Comparison of ENCODE assay signal across 24 cellular contexts in genomic region chr9:70382709-70383605, GRCh38. TPM values are rescaled to one million over a fixed set of nuclear protein-coding genes. Genes with fewer than 3 reads are reported as not detected.
DNase-seq lines count a peak whose midpoint lies in the region; ATAC-seq and TF ChIP-seq lines count a peak whose summit lies in the region.
"Had no signal": no experiment of that assay in that cellular context is flagged by ENCODE, and none has a peak within 500 bp of the region (broad histone marks: within the 10 kb centered on the region; RNA-seq: fewer than 3 reads in every experiment).

No MANE protein-coding gene starts in this region.

- H3K4me3 Mint-ChIP-seq in naive thymus-derived CD4-positive, alpha-beta T cell, result peak overlapping the region in 1 of 10 donors; percentile 54
- no peak overlapping the region for H3K4me3 Mint-ChIP-seq in activated CD8-positive, alpha-beta memory T cell treated with anti-CD3 and anti-CD28 coated beads, Interleukin-2, amount 10 ng/mL, durations not matched to agents 7 days and 5 days
- H3K4me3 Mint-ChIP-seq: activated T-cell treated with anti-CD3 and anti-CD28 coated beads, Interleukin-2, amount 50 U/mL, for 4 hours; T-helper 1 cell treated with Interleukin-12 subunit alpha and Interleukin-12 subunit beta and Interleukin-4 antibody, amounts not matched to agents 30 μg/mL and 1 μg/mL, for 36 hours had no signal

- H3K4me1 ChIP-seq in body of pancreas (peaks cover 13% of the 10 kb centered on the region), transverse colon (peaks cover 0 to 31% (median 4%) of the 10 kb centered on the region in 4 donors)
- H3K4me1 ChIP-seq in naive thymus-derived CD4-positive, alpha-beta T cell (ENCODE audit: control insufficient read depth in 2 of 2, insufficient read depth in 2 of 2, low read length in 2 of 2), result peaks cover 0 to 4% of the 10 kb centered on the region in 2 donors

- no peaks in the 10 kb centered on the region for H3K27me3 Mint-ChIP-seq in naive thymus-derived CD4-positive, alpha-beta T cell
- H3K27me3 Mint-ChIP-seq in activated CD8-positive, alpha-beta memory T cell treated with anti-CD3 and anti-CD28 coated beads, Interleukin-2, amount 10 ng/mL, durations not matched to agents 7 days and 5 days, result no peaks in the 10 kb centered on the region

- H3K4me1 Mint-ChIP-seq in naive thymus-derived CD4-positive, alpha-beta T cell, result peaks cover 4 to 43% (median 29%) of the 10 kb centered on the region in 7 donors
- H3K4me1 Mint-ChIP-seq in activated CD8-positive, alpha-beta memory T cell treated with anti-CD3 and anti-CD28 coated beads, Interleukin-2, amount 10 ng/mL, durations not matched to agents 7 days and 5 days, result no peaks in the 10 kb centered on the region

- TF ChIP-seq POLR2A in body of pancreas (IDR thresholded peaks at IDR 0.05) (no peak), transverse colon (IDR thresholded peaks at IDR 0.05) (no peak)

- POLR2A ChIA-PET in naive thymus-derived CD4-positive, alpha-beta T cell (lab: Charles Lee), result interaction anchor here (0.5 to 1.2 kb wide), 3 partner anchors 11 to 1633 kb away, joined by 3 read pairs; no protein-coding TSS in a partner anchor

- H3K27me3 ChIP-seq in body of pancreas, result no peaks in the 10 kb centered on the region
- H3K27me3 ChIP-seq in naive thymus-derived CD4-positive, alpha-beta T cell (ENCODE audit: control insufficient read depth in 2 of 2, insufficient read depth in 2 of 2, low read length in 2 of 2), result no peaks in the 10 kb centered on the region
- H3K27me3 ChIP-seq in transverse colon, result no peaks in the 10 kb centered on the region
- H3K27me3 ChIP-seq: dorsolateral prefrontal cortex, vagina had no signal

- no peak overlapping the region for H3K27ac ChIP-seq in body of pancreas
- H3K27ac ChIP-seq in naive thymus-derived CD4-positive, alpha-beta T cell (ENCODE audit: low read depth, low read length), result no peak overlapping the region
- H3K27ac ChIP-seq in transverse colon, result no peak overlapping the region
- H3K27ac ChIP-seq: C4-2B, GM23248, KMS-11, vagina had no signal

- DNase-seq in left ventricle myocardium superior (no peak), cardiac septum (ENCODE audit: low spot score) (no peak), body of pancreas (no peak), middle frontal gyrus (ENCODE audit: extremely low spot score, low spot score) (no peak), transverse colon (no peak)
- DNase-seq in naive thymus-derived CD4-positive, alpha-beta T cell, result no peak
- DNase-seq in activated CD8-positive, alpha-beta memory T cell treated with anti-CD3 and anti-CD28 coated beads, Interleukin-2, amount 10 ng/mL, durations not matched to agents 7 days and 5 days, result no peak
- DNase-seq: activated CD4-positive, alpha-beta T cell treated with anti-CD3 and anti-CD28 coated beads for 48 hours; activated naive CD4-positive, alpha-beta T cell; activated T-cell treated with anti-CD3 and anti-CD28 coated beads, Interleukin-2, amount 50 U/mL, for 4 hours; anterior cingulate cortex; central memory CD4-positive, alpha-beta T cell; dorsolateral prefrontal cortex; glutamatergic neuron; GM23248; NCI-H146; NCI-H526 treated with DMSO at 0.1 percent for 48 hours; stimulated activated CD4-positive, alpha-beta T cell treated with anti-CD3 and anti-CD28 coated beads, Interleukin-2, amount 100 ng/mL, for 24 hours had no signal

- no peaks in the 10 kb centered on the region for H3K9me3 ChIP-seq in body of pancreas
- H3K9me3 ChIP-seq in naive thymus-derived CD4-positive, alpha-beta T cell (ENCODE audit: control insufficient read depth in 2 of 3, low read length in 3 of 3), result no peaks in the 10 kb centered on the region
- H3K9me3 ChIP-seq in transverse colon, result no peaks in the 10 kb centered on the region
- H3K9me3 ChIP-seq: vagina had no signal

- TF ChIP-seq EP300 in transverse colon (IDR thresholded peaks at IDR 0.05; ENCODE audit: low read depth), result no peak

- H3K9me3 Mint-ChIP-seq in naive thymus-derived CD4-positive, alpha-beta T cell, result no peaks in the 10 kb centered on the region
- H3K9me3 Mint-ChIP-seq in activated CD8-positive, alpha-beta memory T cell treated with anti-CD3 and anti-CD28 coated beads, Interleukin-2, amount 10 ng/mL, durations not matched to agents 7 days and 5 days (ENCODE audit: low read depth), result no peaks in the 10 kb centered on the region
- H3K9me3 Mint-ChIP-seq: activated T-cell treated with anti-CD3 and anti-CD28 coated beads, Interleukin-2, amount 50 U/mL, for 4 hours; T-helper 1 cell treated with Interleukin-12 subunit alpha and Interleukin-12 subunit beta and Interleukin-4 antibody, amounts not matched to agents 30 μg/mL and 1 μg/mL, for 36 hours had no signal

- H3K36me3 Mint-ChIP-seq in naive thymus-derived CD4-positive, alpha-beta T cell, result peaks cover 10 to 37% (median 33%) of the 10 kb centered on the region in 5 donors
- H3K36me3 Mint-ChIP-seq in activated CD8-positive, alpha-beta memory T cell treated with anti-CD3 and anti-CD28 coated beads, Interleukin-2, amount 10 ng/mL, durations not matched to agents 7 days and 5 days, result peaks cover 8% of the 10 kb centered on the region

- CTCF ChIA-PET in naive thymus-derived CD4-positive, alpha-beta T cell (lab: Charles Lee), result no interaction called here
- CTCF ChIA-PET in activated CD8-positive, alpha-beta memory T cell treated with anti-CD3 and anti-CD28 coated beads, Interleukin-2, amount 10 ng/mL, durations not matched to agents 7 days and 5 days (lab: Charles Lee), result no interaction called here

- in situ Hi-C loops in transverse colon (cut with MboI; ENCODE audit: low pct_ligation_motif_present in 1 of 4, low pct_unique_long_range_greater_than_20kb in 1 of 4, low sequenced_read_pairs in 3 of 4), result no loop called here

- intact Hi-C loops in left ventricle myocardium superior (cut with micrococcal nuclease), result no loop called here
- intact Hi-C loops in cardiac septum (cut with DNase I), result no loop called here
- intact Hi-C loops in body of pancreas (cut with DNase I), result no loop called here
- intact Hi-C loops in naive thymus-derived CD4-positive, alpha-beta T cell (cut with micrococcal nuclease), result no loop called here
- intact Hi-C loops in transverse colon (cut with DNase I; ENCODE audit: low total_unique reads), result no loop called here

- H3K27ac Mint-ChIP-seq in naive thymus-derived CD4-positive, alpha-beta T cell, result peak overlapping the region in 5 of 9 donors; percentile 3 to 69 (median 24)
- H3K27ac Mint-ChIP-seq in activated CD8-positive, alpha-beta memory T cell treated with anti-CD3 and anti-CD28 coated beads, Interleukin-2, amount 10 ng/mL, durations not matched to agents 7 days and 5 days, result no peak overlapping the region
- H3K27ac Mint-ChIP-seq: T-helper 1 cell treated with Interleukin-12 subunit alpha and Interleukin-12 subunit beta and Interleukin-4 antibody, amounts not matched to agents 30 μg/mL and 1 μg/mL, for 36 hours had no signal

- no peak overlapping the region for H3K4me3 ChIP-seq in body of pancreas
- no peak overlapping the region for H3K4me3 ChIP-seq in naive thymus-derived CD4-positive, alpha-beta T cell (ENCODE audit: low read length)
- no peak overlapping the region for H3K4me3 ChIP-seq in transverse colon
- H3K4me3 ChIP-seq: dorsolateral prefrontal cortex, GM23248, smooth muscle cell, vagina had no signal

- H3K36me3 ChIP-seq in body of pancreas (replicated peaks in 1 of 2; ENCODE audit: insufficient read depth in 1 of 2, low read depth in 2 of 2), result peaks cover 0 to 11% of the 10 kb centered on the region in 2 donors
- H3K36me3 ChIP-seq in naive thymus-derived CD4-positive, alpha-beta T cell (ENCODE audit: control insufficient read depth in 2 of 3, insufficient read depth in 3 of 3, low read length in 3 of 3), result peaks cover 0 to 19% (median 5%) of the 10 kb centered on the region in 3 experiments
- H3K36me3 ChIP-seq in transverse colon, result peaks cover 0 to 22% (median 9%) of the 10 kb centered on the region in 4 donors

- no peak for TF ChIP-seq CTCF in body of pancreas (IDR thresholded peaks at IDR 0.05)
- TF ChIP-seq CTCF in transverse colon (IDR thresholded peaks at IDR 0.05), result no peak

- 73 to 88% methylated on average over 9 of the region's 9 CpGs for WGBS in body of pancreas, 2 donors
- 57 to 61% methylated on average over 8 to 9 of the region's 9 CpGs for WGBS in transverse colon (ENCODE audit: low coverage in 1 of 2), 2 donors

- ATAC-seq in left ventricle myocardium superior (peak; percentile 18), body of pancreas (peak; percentile 17), GM18867 (IDR thresholded peaks at IDR 0.05; ENCODE audit: unreplicated experiment) (no peak)
- no peak for ATAC-seq in naive thymus-derived CD4-positive, alpha-beta T cell
- ATAC-seq in activated CD8-positive, alpha-beta memory T cell treated with anti-CD3 and anti-CD28 coated beads, Interleukin-2, amount 10 ng/mL, durations not matched to agents 7 days and 5 days, result no peak
- ATAC-seq: activated T-cell treated with anti-CD3 and anti-CD28 coated beads, Interleukin-2, amount 50 U/mL, for 4 hours had no signal

RNA-seq across cellular contexts. Expression of gene KLF9, which starts 31.5 kb away (rescaled TPM):
- total RNA-seq in left ventricle myocardium superior, result 54.9 TPM
- 19.0 TPM for total RNA-seq in cardiac septum
- 10 to 100 TPM; 38.1 to 63.6 TPM for total RNA-seq in body of pancreas
- 10 to 100 TPM; 12.6 to 96.7 (median 23.3) TPM for total RNA-seq in naive thymus-derived CD4-positive, alpha-beta T cell
- 1 to 10 TPM; 2.3 to 3.5 TPM for polyA plus RNA-seq in naive thymus-derived CD4-positive, alpha-beta T cell
- total RNA-seq in activated CD8-positive, alpha-beta memory T cell treated with anti-CD3 and anti-CD28 coated beads, Interleukin-2, amount 10 ng/mL, durations not matched to agents 7 days and 5 days, result 10 to 100 TPM; 12.0 to 12.2 TPM
- 100 to 1,000 TPM in 1 of 4 donors, 10 to 100 TPM in 3; 60.3 to 111 (median 82.9) TPM for total RNA-seq in transverse colon

Comparison
In these comparisons a context has a peak if more than half of its experiments do, and no peak if none do; other contexts are left out.
1. ATAC-seq: peak in left ventricle myocardium superior (single experiment) and body of pancreas (single experiment); none in naive thymus-derived CD4-positive, alpha-beta T cell (single experiment), activated CD8-positive, alpha-beta memory T cell treated with anti-CD3 and anti-CD28 coated beads, Interleukin-2, amount 10 ng/mL, durations not matched to agents 7 days and 5 days (single experiment) and GM18867 (single experiment).